ENCODE assay signal across 1 cellular context in genomic region chr15:27165590-27165989, GRCh38.
TF ChIP-seq lines count a peak whose summit lies in the region.

No MANE protein-coding gene starts in this region.

TF ChIP-seq in H1, 55 proteins besides CTCF, POLR2A, EP300 and RAD21 (continued from another document):
- TF ChIP-seq CHD7 (IDR thresholded peaks at IDR 0.05; ENCODE audit: insufficient replicate concordance, low read length) (no peak), SUZ12 (IDR thresholded peaks at IDR 0.05; ENCODE audit: low read length) (no peak), POU5F1 (IDR thresholded peaks at IDR 0.05; ENCODE audit: low read depth, low read length) (no peak), USF2 (IDR thresholded peaks at IDR 0.05; ENCODE audit: low read length) (no peak), SP1 (IDR thresholded peaks at IDR 0.05; ENCODE audit: low read depth, low read length) (no peak), SIRT6 (IDR thresholded peaks at IDR 0.05; ENCODE audit: low read length) (no peak), GABPA (IDR thresholded peaks at IDR 0.05; ENCODE audit: borderline replicate concordance, insufficient read depth, low read length) (no peak)
